In genomic region chr13:32650705-32651311, GRCh38 we compare ENCODE assay signal across 8 cellular contexts.
A peak's percentile ranks its signal among the peaks of the same experiment; 100 is the strongest.
DNase-seq lines count a peak whose midpoint lies in the region; ATAC-seq, FAIRE-seq and TF ChIP-seq lines count a peak whose summit lies in the region.

No MANE protein-coding gene starts in this region.

- CTCF ChIA-PET in AG04450 (lab: Charles Lee): interaction anchor here (0.6 to 5.3 kb wide), 36 partner anchors 10 to 892 kb away, joined by 3 to 89 read pairs (median 4); partner anchors contain the start of gene PDS5B
- CTCF ChIA-PET in activated CD8-positive, alpha-beta T cell treated with anti-CD3 and anti-CD28 coated beads for 36 hours (lab: Charles Lee): interaction anchor here (0.7 to 4.5 kb wide), 37 partner anchors 9 to 404 kb away, joined by 3 to 67 read pairs (median 4); partner anchors contain the start of gene PDS5B

- H3K27ac ChIP-seq in AG04450 (ENCODE audit: low read depth, low read length): no peak overlapping the region

- peaks cover 44% of the 10 kb centered on the region for H3K4me1 Mint-ChIP-seq in activated CD8-positive, alpha-beta T cell treated with anti-CD3 and anti-CD28 coated beads for 36 hours (ENCODE audit: low read depth)
- peaks cover 11 to 48% (median 39%) of the 10 kb centered on the region in 4 donors for H3K4me1 Mint-ChIP-seq in naive thymus-derived CD8-positive, alpha-beta T cell

- peak; percentile 59 for ATAC-seq in HG03060 (IDR thresholded peaks at IDR 0.05; ENCODE audit: low read depth, unreplicated experiment)
- ATAC-seq in activated CD8-positive, alpha-beta T cell treated with anti-CD3 and anti-CD28 coated beads for 36 hours: peak; percentile 90
- ATAC-seq in naive thymus-derived CD8-positive, alpha-beta T cell: peak; percentile 82 to 93

- POLR2A ChIA-PET in AG04450 (lab: Yijun Ruan, JAX): interaction anchor here (1.0 kb wide), 1 partner anchor 65 kb away, joined by 4 read pairs; the partner anchor contains the start of gene PDS5B
- POLR2A ChIA-PET in activated CD8-positive, alpha-beta T cell treated with anti-CD3 and anti-CD28 coated beads for 36 hours (lab: Charles Lee): interaction anchor here (0.9 to 1.4 kb wide), 3 partner anchors 63 to 366 kb away, joined by 3 to 5 read pairs (median 4); no protein-coding TSS in a partner anchor
- POLR2A ChIA-PET in naive thymus-derived CD8-positive, alpha-beta T cell (lab: Charles Lee): interaction anchor here (1.0 to 1.2 kb wide), 2 partner anchors 64 to 65 kb away, joined by 3 to 5 read pairs; partner anchors contain the start of gene PDS5B

- no peaks in the 10 kb centered on the region for H3K27me3 ChIP-seq in AG04450 (ENCODE audit: control insufficient read depth, insufficient read depth, low read length)

- FAIRE-seq in GM18507 (lab: Jason Lieb, UNC): peak; percentile 92

- intact Hi-C loops in activated CD8-positive, alpha-beta T cell treated with anti-CD3 and anti-CD28 coated beads for 36 hours (cut with micrococcal nuclease): loop anchor here (1.0 kb wide), 1 partner anchor 65 kb away; the partner anchor contains the start of gene PDS5B

- peak; percentile 75 for TF ChIP-seq CTCF in AG04450 (IDR thresholded peaks at IDR 0.05; ENCODE audit: low read depth, low read length)
- TF ChIP-seq CTCF in activated CD8-positive, alpha-beta T cell treated with anti-CD3 and anti-CD28 coated beads for 36 hours (IDR thresholded peaks at IDR 0.05): peak; percentile 82
- peak; percentile 85 for TF ChIP-seq CTCF in epithelial cell of esophagus (IDR thresholded peaks at IDR 0.05; ENCODE audit: insufficient read depth, low read depth, low read length, missing control alignments)

- H3K4me3 ChIP-seq in AG04450 (ENCODE audit: low read depth, low read length): no peak overlapping the region
- H3K4me3 ChIP-seq in epithelial cell of esophagus (ENCODE audit: low read length): no peak overlapping the region

- peaks cover 22% of the 10 kb centered on the region for H3K36me3 Mint-ChIP-seq in activated CD8-positive, alpha-beta T cell treated with anti-CD3 and anti-CD28 coated beads for 36 hours (ENCODE audit: low read depth)
- H3K36me3 Mint-ChIP-seq in naive thymus-derived CD8-positive, alpha-beta T cell: peaks cover 10 to 27% (median 11%) of the 10 kb centered on the region in 3 donors

- peaks cover 10% of the 10 kb centered on the region for H3K9me3 Mint-ChIP-seq in activated CD8-positive, alpha-beta T cell treated with anti-CD3 and anti-CD28 coated beads for 36 hours
- peaks cover 0 to 3% (median 0%) of the 10 kb centered on the region in 9 donors for H3K9me3 Mint-ChIP-seq in naive thymus-derived CD8-positive, alpha-beta T cell

- no peak for DNase-seq in AG04450 (ENCODE audit: low read depth, low spot score)
- DNase-seq in GM18507 (ENCODE audit: extremely low spot score, insufficient read length, low read depth): no peak
- peak; percentile 78 for DNase-seq in NCI-H82 (lab: John Stamatoyannopoulos, UW)
- DNase-seq in activated CD8-positive, alpha-beta T cell treated with anti-CD3 and anti-CD28 coated beads for 36 hours: peak; percentile 82
- peak; percentile 77 for DNase-seq in epithelial cell of esophagus (ENCODE audit: low read depth)
- DNase-seq in naive thymus-derived CD8-positive, alpha-beta T cell: peak in 9 of 10 donors; percentile 7 to 68 (median 47)
- peak; percentile 59 for DNase-seq in stromal cell of bone marrow (ENCODE audit: low read depth)

- no peak overlapping the region for H3K4me3 Mint-ChIP-seq in activated CD8-positive, alpha-beta T cell treated with anti-CD3 and anti-CD28 coated beads for 36 hours
- no peak overlapping the region for H3K4me3 Mint-ChIP-seq in naive thymus-derived CD8-positive, alpha-beta T cell

- H3K27me3 Mint-ChIP-seq in activated CD8-positive, alpha-beta T cell treated with anti-CD3 and anti-CD28 coated beads for 36 hours: no peaks in the 10 kb centered on the region
- no peaks in the 10 kb centered on the region for H3K27me3 Mint-ChIP-seq in naive thymus-derived CD8-positive, alpha-beta T cell

- no peaks in the 10 kb centered on the region; the same call in 1 of the 2 replicates for H3K9me3 ChIP-seq in AG04450 (ENCODE audit: control insufficient read depth, insufficient read depth, low read length)

- peak overlapping the region; percentile 64 for H3K27ac Mint-ChIP-seq in activated CD8-positive, alpha-beta T cell treated with anti-CD3 and anti-CD28 coated beads for 36 hours
- peak overlapping the region in 1 of 10 donors; percentile 61 for H3K27ac Mint-ChIP-seq in naive thymus-derived CD8-positive, alpha-beta T cell

Comparison
In these comparisons a context has a peak if more than half of its experiments do, and no peak if none do; other contexts are left out.
1. DNase-seq: peak in NCI-H82 (single experiment), activated CD8-positive, alpha-beta T cell treated with anti-CD3 and anti-CD28 coated beads for 36 hours (single experiment), epithelial cell of esophagus (single experiment), naive thymus-derived CD8-positive, alpha-beta T cell (9 of 10) and stromal cell of bone marrow (single experiment); none in AG04450 (single experiment) and GM18507 (single experiment).
2. Peak in every context shown above with its lines, with median percentiles within 50 percentile points of each other: CTCF ChIP-seq and ATAC-seq.